In genomic region chr17:12815642-12816141, GRCh38 we compare ENCODE assay signal across 11 cellular contexts. TPM values are rescaled to one million over a fixed set of nuclear protein-coding genes. Genes with fewer than 3 reads are reported as not detected.
A peak's percentile ranks its signal among the peaks of the same experiment; 100 is the strongest.
DNase-seq lines count a peak whose midpoint lies in the region; ATAC-seq and TF ChIP-seq lines count a peak whose summit lies in the region.
"Had no signal": no experiment of that assay in that cellular context is flagged by ENCODE, and none has a peak within 500 bp of the region (broad histone marks: within the 10 kb centered on the region; RNA-seq: fewer than 3 reads in every experiment).

No MANE protein-coding gene starts in this region.

- H3K4me3 ChIP-seq in mucosa of descending colon (no peak overlapping the region), MG63 (no peak overlapping the region)
- H3K4me3 ChIP-seq: smooth muscle cell, stomach had no signal

- H3K36me3 ChIP-seq in mucosa of descending colon (ENCODE audit: low read depth) (no peaks in the 10 kb centered on the region), MG63 (no peaks in the 10 kb centered on the region)
- H3K36me3 ChIP-seq: stomach had no signal

- peak in 1 of 3 donors; percentile 30 for DNase-seq in mucosa of descending colon
- DNase-seq in MG63: no peak
- DNase-seq in RKO (ENCODE audit: low spot score): no peak
- no peak for DNase-seq in activated T-cell treated with anti-CD3 and anti-CD28 coated beads, Interleukin-2, amount 50 U/mL, for 48 hours
- no peak for DNase-seq in LoVo (ENCODE audit: low spot score)
- DNase-seq: EL, stomach had no signal

- no peaks in the 10 kb centered on the region for H3K9me3 ChIP-seq in mucosa of descending colon
- no peaks in the 10 kb centered on the region for H3K9me3 ChIP-seq in MG63

- TF ChIP-seq CTCF in mucosa of descending colon (IDR thresholded peaks at IDR 0.05): no peak

- intact Hi-C loops in mucosa of descending colon (cut with DNase I, micrococcal nuclease): no loop called here

- no peaks in the 10 kb centered on the region for H3K27me3 ChIP-seq in MG63
- H3K27me3 ChIP-seq: stomach had no signal

- H3K4me1 ChIP-seq in mucosa of descending colon (ENCODE audit: low read depth): peaks cover 10% of the 10 kb centered on the region
- H3K4me1 ChIP-seq: stomach had no signal

- ATAC-seq in GM18907 (IDR thresholded peaks at IDR 0.05; ENCODE audit: unreplicated experiment) (peak; percentile 100), HG02571 (IDR thresholded peaks at IDR 0.05; ENCODE audit: unreplicated experiment) (peak; percentile 99), HG03457 (IDR thresholded peaks at IDR 0.05; ENCODE audit: unreplicated experiment) (peak; percentile 98), mucosa of descending colon (peak; percentile 66)

RNA-seq across cellular contexts. Expression of gene ARHGAP44, which starts 26.4 kb away (rescaled TPM):
- 10 to 100 TPM; 34.4 to 92.3 (median 52.0) TPM for total RNA-seq in mucosa of descending colon
- 1.2 and 2.8 TPM in 2 replicates for total RNA-seq in MG63 (2014; rRNA removed; shearing (Covaris generic); ENCODE audit: low replicate concordance)
